In genomic region chr20:51910202-51911050, GRCh38 we compare ENCODE assay signal across 13 cellular contexts.
DNase-seq lines count a peak whose midpoint lies in the region; ATAC-seq, FAIRE-seq and TF ChIP-seq lines count a peak whose summit lies in the region.
"Had no signal": no experiment of that assay in that cellular context is flagged by ENCODE, and none has a peak within 500 bp of the region (broad histone marks: within the 10 kb centered on the region; RNA-seq: fewer than 3 reads in every experiment).

No MANE protein-coding gene starts in this region.

- no peaks in the 10 kb centered on the region for H3K4me1 Mint-ChIP-seq in activated CD4-positive, alpha-beta T cell treated with anti-CD3 and anti-CD28 coated beads for 36 hours

- no peak overlapping the region for H3K9ac ChIP-seq in adipocyte (ENCODE audit: low read length)
- H3K9ac ChIP-seq in keratinocyte (ENCODE audit: control insufficient read depth, extremely low read depth, insufficient read depth, low read length) = no peak overlapping the region

- no peak overlapping the region for H3K4me3 Mint-ChIP-seq in activated CD4-positive, alpha-beta T cell treated with anti-CD3 and anti-CD28 coated beads for 36 hours
- H3K4me3 Mint-ChIP-seq: T-helper 2 cell treated with Interferon-gamma antibody and Interleukin-4, amounts not matched to agents 5 μg/mL and 100 μg/mL, for 36 hours had no signal

- peak; percentile 49 for DNase-seq in HPDE6-E6E7 (ENCODE audit: extremely low spot score)
- DNase-seq in adipocyte (ENCODE audit: low read depth) = peak; percentile 19
- DNase-seq in keratinocyte (ENCODE audit: low read depth, low spot score) = no peak
- DNase-seq in NCI-H69 (lab: John Stamatoyannopoulos, UW) = no peak
- DNase-seq in activated CD4-positive, alpha-beta T cell treated with anti-CD3 and anti-CD28 coated beads for 36 hours = no peak
- DNase-seq: hypothalamus, KG1, occipital lobe, tibial artery had no signal

- intact Hi-C loops in activated CD4-positive, alpha-beta T cell treated with anti-CD3 and anti-CD28 coated beads for 36 hours (cut with DNase I, micrococcal nuclease) = no loop called here

- no peak overlapping the region for H3K27ac Mint-ChIP-seq in activated CD4-positive, alpha-beta T cell treated with anti-CD3 and anti-CD28 coated beads for 36 hours
- H3K27ac Mint-ChIP-seq: T-helper 2 cell treated with Interferon-gamma antibody and Interleukin-4, amounts not matched to agents 5 μg/mL and 100 μg/mL, for 36 hours had no signal

- H3K4me1 ChIP-seq in adipocyte (ENCODE audit: control insufficient read depth, insufficient read depth, low read length) = peaks cover 6% of the 10 kb centered on the region
- peaks cover 19% of the 10 kb centered on the region for H3K4me1 ChIP-seq in keratinocyte (ENCODE audit: control insufficient read depth, extremely low read depth, insufficient read depth, low read length)
- H3K4me1 ChIP-seq: tibial artery had no signal

- peak; percentile 55 for FAIRE-seq in A204.1 (lab: Jason Lieb, UNC)
- no peak for FAIRE-seq in keratinocyte (lab: Jason Lieb, UNC)

- peak overlapping the region; percentile 58 for H3K4me2 ChIP-seq in keratinocyte (ENCODE audit: control insufficient read depth, extremely low read depth, insufficient read depth, low read depth, low read length)

- H3K27me3 Mint-ChIP-seq in activated CD4-positive, alpha-beta T cell treated with anti-CD3 and anti-CD28 coated beads for 36 hours = peaks cover 15% of the 10 kb centered on the region

- dilution Hi-C loops in keratinocyte (cut with MboI; ENCODE audit: extremely low pct_ligation_motif_present, low sequenced_read_pairs) = no loop called here

- H3K27me3 ChIP-seq in adipocyte (replicated peaks; ENCODE audit: control insufficient read depth, insufficient read depth, low read length) = peaks cover 3% of the 10 kb centered on the region
- H3K27me3 ChIP-seq in keratinocyte (ENCODE audit: control insufficient read depth, extremely low read depth, insufficient read depth, low read length) = no peaks in the 10 kb centered on the region

- no peak overlapping the region for H3K27ac ChIP-seq in keratinocyte (ENCODE audit: control insufficient read depth, insufficient read depth, low read length)
- H3K27ac ChIP-seq: tibial artery had no signal

- H3K9me3 ChIP-seq in adipocyte (ENCODE audit: control insufficient read depth, low read length) (no peaks in the 10 kb centered on the region), keratinocyte (ENCODE audit: control insufficient read depth, low read depth, low read length) (no peaks in the 10 kb centered on the region)
- H3K9me3 ChIP-seq: tibial artery had no signal

- H2AFZ ChIP-seq in keratinocyte (ENCODE audit: control insufficient read depth, low read length) = no peak overlapping the region

- TF ChIP-seq CTCF in keratinocyte (optimal IDR thresholded peaks at IDR 0.05 in 1 of 3, IDR thresholded peaks at IDR 0.05 in 1 of 3, conservative IDR thresholded peaks at IDR 0.05 in 1 of 3; ENCODE audit: extremely low read depth in 1 of 3, insufficient read depth in 2 of 3, low read length in 3 of 3) = no peak

- no peaks in the 10 kb centered on the region for H3K9me3 Mint-ChIP-seq in activated CD4-positive, alpha-beta T cell treated with anti-CD3 and anti-CD28 coated beads for 36 hours (ENCODE audit: low read depth)
- H3K9me3 Mint-ChIP-seq: T-helper 2 cell treated with Interferon-gamma antibody and Interleukin-4, amounts not matched to agents 5 μg/mL and 100 μg/mL, for 36 hours had no signal

- no peaks in the 10 kb centered on the region for H3K9me1 ChIP-seq in keratinocyte (ENCODE audit: control insufficient read depth, extremely low read depth, insufficient read depth, low read length)

- H3K36me3 Mint-ChIP-seq in activated CD4-positive, alpha-beta T cell treated with anti-CD3 and anti-CD28 coated beads for 36 hours (ENCODE audit: low read depth) = no peaks in the 10 kb centered on the region

- ATAC-seq in activated CD4-positive, alpha-beta T cell treated with anti-CD3 and anti-CD28 coated beads for 36 hours = no peak
- no peak for ATAC-seq in GM19035 (IDR thresholded peaks at IDR 0.05; ENCODE audit: unreplicated experiment)
- ATAC-seq in HG02885 (IDR thresholded peaks at IDR 0.05; ENCODE audit: poor library complexity, unreplicated experiment) = no peak

- no peaks in the 10 kb centered on the region for H3K79me2 ChIP-seq in keratinocyte (ENCODE audit: control insufficient read depth, insufficient read depth, low read length)

- no peak overlapping the region for H3K4me3 ChIP-seq in adipocyte (ENCODE audit: low read length)
- peak overlapping the region in 1 of 3 experiments; percentile 18 for H3K4me3 ChIP-seq in keratinocyte (ENCODE audit: control insufficient read depth in 2 of 3, extremely low read depth in 1 of 3, insufficient read depth in 2 of 3, low read depth in 1 of 3, low read length in 3 of 3)
- H3K4me3 ChIP-seq: tibial artery had no signal

- POLR2A ChIA-PET in activated CD4-positive, alpha-beta T cell treated with anti-CD3 and anti-CD28 coated beads for 36 hours (lab: Charles Lee) = no interaction called here

- CTCF ChIA-PET in activated CD4-positive, alpha-beta T cell treated with anti-CD3 and anti-CD28 coated beads for 36 hours (lab: Charles Lee) = no interaction called here

- H4K20me1 ChIP-seq in keratinocyte (ENCODE audit: control insufficient read depth, extremely low read depth, insufficient read depth, low read length) = no peaks in the 10 kb centered on the region

- H3K36me3 ChIP-seq in adipocyte (ENCODE audit: control insufficient read depth, insufficient read depth, low read length, severe bottlenecking) = no peaks in the 10 kb centered on the region
- H3K36me3 ChIP-seq in keratinocyte (ENCODE audit: control insufficient read depth in 2 of 2, extremely low read depth in 1 of 2, insufficient read depth in 2 of 2, low read length in 2 of 2) = no peaks in the 10 kb centered on the region
- H3K36me3 ChIP-seq: tibial artery had no signal

Comparison
In these comparisons a context has a peak if more than half of its experiments do, and no peak if none do; other contexts are left out.
1. DNase-seq: peak in HPDE6-E6E7 (single experiment) and adipocyte (single experiment); none in keratinocyte (single experiment), NCI-H69 (single experiment) and activated CD4-positive, alpha-beta T cell treated with anti-CD3 and anti-CD28 coated beads for 36 hours (single experiment).